Comparison of ENCODE assay signal across 19 cellular contexts in the genomic region with DNA sequence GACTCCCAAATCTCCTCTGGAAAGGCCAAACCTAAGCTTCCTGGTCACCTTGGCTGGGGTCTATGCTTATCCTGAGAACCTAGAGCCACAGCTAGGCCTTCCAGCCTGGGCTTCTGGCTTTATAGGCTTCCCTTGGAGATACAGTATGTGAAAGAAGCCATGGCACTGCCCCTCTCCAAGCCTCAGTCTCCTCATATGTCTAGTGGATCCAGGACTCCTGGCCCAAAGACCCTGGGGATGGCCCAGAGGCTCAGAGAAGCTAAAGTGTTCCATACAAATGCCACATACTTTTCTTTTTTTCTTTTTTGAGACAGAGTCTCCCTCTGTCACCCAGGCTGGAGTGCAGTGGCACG.
"Had no signal": no experiment of that assay in that cellular context is flagged by ENCODE, and none has a peak within 500 bp of the region (broad histone marks: within the 10 kb centered on the region; RNA-seq: fewer than 3 reads in every experiment).

No MANE protein-coding gene starts in this region.

- H3K27ac Mint-ChIP-seq: endodermal cell had no signal

- H3K4me1 Mint-ChIP-seq: endodermal cell had no signal

- H3K9me3 Mint-ChIP-seq: endodermal cell; naive thymus-derived CD8-positive, alpha-beta T cell had no signal

- H3K27me3 ChIP-seq: cardiac muscle cell, dorsolateral prefrontal cortex, foreskin keratinocyte, SJCRH30, tibial artery, vagina had no signal

- DNase-seq: activated CD4-positive, alpha-beta T cell treated with anti-CD3 and anti-CD28 coated beads, Interleukin-2, amount 50 U/mL, for 1 hour; activated gamma-delta T cell; amygdala; dorsolateral prefrontal cortex; endodermal cell; foreskin keratinocyte; glutamatergic neuron; kidney; mesendoderm; SJCRH30; stimulated activated naive CD4-positive, alpha-beta T cell treated with Interleukin-2 at 50 U/mL for 16 hours; substantia nigra had no signal

- H3K4me1 ChIP-seq: parathyroid adenoma, SJCRH30 had no signal

- ATAC-seq: activated CD4-positive, CD25-positive, alpha-beta regulatory T cell treated with anti-CD3 and anti-CD28 coated beads, Interleukin-2, amount 50 U/mL, for 24 hours; foreskin keratinocyte; naive thymus-derived CD8-positive, alpha-beta T cell had no signal

- H3K27ac ChIP-seq: cardiac muscle cell, foreskin keratinocyte, parathyroid adenoma, SJCRH30, tibial artery, vagina had no signal

- H3K27me3 Mint-ChIP-seq: activated naive CD8-positive, alpha-beta T cell; naive thymus-derived CD8-positive, alpha-beta T cell had no signal

- H3K4me3 Mint-ChIP-seq: activated naive CD8-positive, alpha-beta T cell; endodermal cell had no signal

- H3K9me3 ChIP-seq: SJCRH30, tibial artery, vagina had no signal

- H3K4me3 ChIP-seq: cardiac muscle cell, dorsolateral prefrontal cortex, SJCRH30, tibial artery, vagina had no signal
